Comparison of ENCODE assay signal across 11 cellular contexts in genomic region chr5:175457466-175457865, GRCh38. TPM values are rescaled to one million over a fixed set of nuclear protein-coding genes. Genes with fewer than 3 reads are reported as not detected.
A peak's percentile ranks its signal among the peaks of the same experiment; 100 is the strongest.
DNase-seq lines count a peak whose midpoint lies in the region; ATAC-seq, FAIRE-seq and TF ChIP-seq lines count a peak whose summit lies in the region.
"Had no signal": no experiment of that assay in that cellular context is flagged by ENCODE, and none has a peak within 500 bp of the region (broad histone marks: within the 10 kb centered on the region; RNA-seq: fewer than 3 reads in every experiment).

No MANE protein-coding gene starts in this region.

- WGBS in sigmoid colon, 2 donors = 33 to 67% methylated on average over 1 of the region's 1 CpG
- WGBS in small intestine, 3 donors = 43 to 69% (median 64%) methylated on average over 1 of the region's 1 CpG

- no peaks in the 10 kb centered on the region for H3K36me3 Mint-ChIP-seq in activated CD8-positive, alpha-beta memory T cell treated with anti-CD3 and anti-CD28 coated beads, Interleukin-2, amount 10 ng/mL, durations not matched to agents 7 days and 5 days

- CTCF ChIA-PET in activated CD8-positive, alpha-beta memory T cell treated with anti-CD3 and anti-CD28 coated beads, Interleukin-2, amount 10 ng/mL, durations not matched to agents 7 days and 5 days (lab: Charles Lee) = interaction anchor here (1.0 kb wide), 2 partner anchors 21 to 507 kb away, joined by 3 read pairs; partner anchors contain the start of gene SFXN1
- CTCF ChIA-PET in HEK293 (lab: Yijun Ruan, JAX) = interaction anchor here (0.6 to 3.0 kb wide), 5 partner anchors 10 to 537 kb away, joined by 3 to 20 read pairs (median 3); no protein-coding TSS in a partner anchor

- FAIRE-seq in small intestine (lab: Jason Lieb, UNC) = no peak
- FAIRE-seq: colon, H54 had no signal

- intact Hi-C loops in sigmoid colon (cut with DNase I) = no loop called here

- no peak for TF ChIP-seq EP300 in sigmoid colon (IDR thresholded peaks at IDR 0.05)

- H3K4me1 Mint-ChIP-seq in activated CD8-positive, alpha-beta memory T cell treated with anti-CD3 and anti-CD28 coated beads, Interleukin-2, amount 10 ng/mL, durations not matched to agents 7 days and 5 days = peaks cover 17% of the 10 kb centered on the region

- no peak overlapping the region for H3K4me3 Mint-ChIP-seq in activated CD8-positive, alpha-beta memory T cell treated with anti-CD3 and anti-CD28 coated beads, Interleukin-2, amount 10 ng/mL, durations not matched to agents 7 days and 5 days

- H3K27me3 Mint-ChIP-seq in activated CD8-positive, alpha-beta memory T cell treated with anti-CD3 and anti-CD28 coated beads, Interleukin-2, amount 10 ng/mL, durations not matched to agents 7 days and 5 days = peaks cover 41% of the 10 kb centered on the region

- H3K9me3 ChIP-seq in HEK293 (ENCODE audit: control insufficient read depth, insufficient read depth, low read depth, low read length) = no peaks in the 10 kb centered on the region
- H3K9me3 ChIP-seq in sigmoid colon = no peaks in the 10 kb centered on the region
- no peaks in the 10 kb centered on the region for H3K9me3 ChIP-seq in small intestine (ENCODE audit: control insufficient read depth, low read depth)
- H3K9me3 ChIP-seq: BE2C had no signal

- no peaks in the 10 kb centered on the region for H3K4me1 ChIP-seq in HEK293 (ENCODE audit: control insufficient read depth, insufficient read depth, low read length)
- H3K4me1 ChIP-seq in sigmoid colon = no peaks in the 10 kb centered on the region
- no peaks in the 10 kb centered on the region for H3K4me1 ChIP-seq in small intestine (ENCODE audit: control insufficient read depth in 2 of 2, insufficient read depth in 1 of 2, low read depth in 1 of 2, low read length in 1 of 2)
- H3K4me1 ChIP-seq: BE2C had no signal

- H3K27ac Mint-ChIP-seq in activated CD8-positive, alpha-beta memory T cell treated with anti-CD3 and anti-CD28 coated beads, Interleukin-2, amount 10 ng/mL, durations not matched to agents 7 days and 5 days = no peak overlapping the region

- DNase-seq in activated CD8-positive, alpha-beta memory T cell treated with anti-CD3 and anti-CD28 coated beads, Interleukin-2, amount 10 ng/mL, durations not matched to agents 7 days and 5 days = no peak
- DNase-seq in activated CD8-positive, alpha-beta memory T cell treated with anti-CD3 and anti-CD28 coated beads for 24 hours = no peak
- DNase-seq in stimulated activated naive CD8-positive, alpha-beta T cell treated with anti-CD3 and anti-CD28 coated beads, Interleukin-15, Interleukin-2, amounts not matched to agents 100 U/mL and 50 U/mL, for 24 hours = no peak
- DNase-seq in H7 (no peak), sigmoid colon (no peak), small intestine (no peak)
- DNase-seq: BE2C had no signal

- no peak overlapping the region for H3K4me3 ChIP-seq in HEK293 (ENCODE audit: low read depth, low read length)
- no peak overlapping the region for H3K4me3 ChIP-seq in H7 (ENCODE audit: insufficient read depth, low read depth, low read length)
- H3K4me3 ChIP-seq in sigmoid colon = no peak overlapping the region
- no peak overlapping the region for H3K4me3 ChIP-seq in small intestine (ENCODE audit: low read depth in 1 of 2, low read length in 2 of 2)

- H3K9me3 Mint-ChIP-seq in activated CD8-positive, alpha-beta memory T cell treated with anti-CD3 and anti-CD28 coated beads, Interleukin-2, amount 10 ng/mL, durations not matched to agents 7 days and 5 days (ENCODE audit: low read depth) = no peaks in the 10 kb centered on the region

- TF ChIP-seq CTCF in HEK293 (tag by site-specific recombination; IDR thresholded peaks at IDR 0.05) = peak; percentile 53; the same call in 1 of the 2 replicates
- TF ChIP-seq CTCF in sigmoid colon (IDR thresholded peaks at IDR 0.05) = no peak

- H3K27ac ChIP-seq in HEK293 (ENCODE audit: extremely low read depth, low read depth, low read length) (no peak overlapping the region), sigmoid colon (no peak overlapping the region), small intestine (ENCODE audit: low read depth in 1 of 2, low read length in 1 of 2) (no peak overlapping the region)

- POLR2A ChIA-PET in HEK293 (lab: Yijun Ruan, JAX) = no interaction called here

- ATAC-seq in activated CD8-positive, alpha-beta memory T cell treated with anti-CD3 and anti-CD28 coated beads, Interleukin-2, amount 10 ng/mL, durations not matched to agents 7 days and 5 days = peak; percentile 89
- ATAC-seq in HG03565 (IDR thresholded peaks at IDR 0.05; ENCODE audit: unreplicated experiment) = peak; percentile 91
- ATAC-seq in stimulated activated naive CD8-positive, alpha-beta T cell treated with anti-CD3 and anti-CD28 coated beads, Interleukin-15, Interleukin-2, amounts not matched to agents 100 U/mL and 50 U/mL, for 24 hours = peak; percentile 92

- TF ChIP-seq POLR2A in sigmoid colon (IDR thresholded peaks at IDR 0.05) = no peak

- no peaks in the 10 kb centered on the region for H3K27me3 ChIP-seq in H7 (ENCODE audit: control insufficient read depth, insufficient read depth, low read length)
- H3K27me3 ChIP-seq in sigmoid colon = peaks cover 0 to 30% (median 5%) of the 10 kb centered on the region in 3 donors
- peaks cover 0 to 6% of the 10 kb centered on the region in 2 donors for H3K27me3 ChIP-seq in small intestine (ENCODE audit: control insufficient read depth in 2 of 2, insufficient read depth in 2 of 2, low read length in 2 of 2)

- H3K36me3 ChIP-seq in HEK293 (ENCODE audit: control insufficient read depth in 2 of 2, insufficient read depth in 1 of 2, low read length in 2 of 2) (no peaks in the 10 kb centered on the region), H7 (replicated peaks; ENCODE audit: control insufficient read depth, insufficient read depth, low read length) (no peaks in the 10 kb centered on the region), sigmoid colon (no peaks in the 10 kb centered on the region), small intestine (ENCODE audit: control insufficient read depth in 2 of 2, insufficient read depth in 2 of 2, low read length in 2 of 2) (no peaks in the 10 kb centered on the region)
- H3K36me3 ChIP-seq: BE2C had no signal

TF ChIP-seq in HEK293, 187 proteins besides CTCF, POLR2A, EP300 and RAD21 (continues in another document):
- TF ChIP-seq ZNF324 (tag by site-specific recombination; IDR thresholded peaks at IDR 0.05) (no peak), ZFP3 (tag by site-specific recombination; IDR thresholded peaks at IDR 0.05; ENCODE audit: low read depth) (no peak), ZNF138 (tag by site-specific recombination; IDR thresholded peaks at IDR 0.05; ENCODE audit: borderline replicate concordance) (no peak), HOXC10 (CRISPR knock-in tag; IDR thresholded peaks at IDR 0.05) (no peak), ZNF16 (tag by site-specific recombination; IDR thresholded peaks at IDR 0.05; ENCODE audit: low read depth) (no peak), ZSCAN4 (tag by site-specific recombination; IDR thresholded peaks at IDR 0.05) (no peak), ELK4 (IDR thresholded peaks at IDR 0.05; ENCODE audit: borderline replicate concordance, low read depth, low read length) (no peak), ZNF354C (tag by site-specific recombination; IDR thresholded peaks at IDR 0.05; ENCODE audit: borderline replicate concordance, low read depth) (no peak), ZSCAN30 (tag by site-specific recombination; IDR thresholded peaks at IDR 0.05) (no peak), ZBTB17 (tag by site-specific recombination; IDR thresholded peaks at IDR 0.05) (no peak)
- TF ChIP-seq, protein P1, sequence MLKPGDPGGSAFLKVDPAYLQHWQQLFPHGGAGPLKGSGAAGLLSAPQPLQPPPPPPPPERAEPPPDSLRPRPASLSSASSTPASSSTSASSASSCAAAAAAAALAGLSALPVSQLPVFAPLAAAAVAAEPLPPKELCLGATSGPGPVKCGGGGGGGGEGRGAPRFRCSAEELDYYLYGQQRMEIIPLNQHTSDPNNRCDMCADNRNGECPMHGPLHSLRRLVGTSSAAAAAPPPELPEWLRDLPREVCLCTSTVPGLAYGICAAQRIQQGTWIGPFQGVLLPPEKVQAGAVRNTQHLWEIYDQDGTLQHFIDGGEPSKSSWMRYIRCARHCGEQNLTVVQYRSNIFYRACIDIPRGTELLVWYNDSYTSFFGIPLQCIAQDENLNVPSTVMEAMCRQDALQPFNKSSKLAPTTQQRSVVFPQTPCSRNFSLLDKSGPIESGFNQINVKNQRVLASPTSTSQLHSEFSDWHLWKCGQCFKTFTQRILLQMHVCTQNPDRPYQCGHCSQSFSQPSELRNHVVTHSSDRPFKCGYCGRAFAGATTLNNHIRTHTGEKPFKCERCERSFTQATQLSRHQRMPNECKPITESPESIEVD (tag by site-specific recombination; IDR thresholded peaks at IDR 0.05) = no peak

RNA-seq across cellular contexts. Expression of gene DRD1, which starts 13.5 kb away (rescaled TPM):
- total RNA-seq in activated CD8-positive, alpha-beta memory T cell treated with anti-CD3 and anti-CD28 coated beads, Interleukin-2, amount 10 ng/mL, durations not matched to agents 7 days and 5 days = not detected
- 0.10 TPM in 1 of 2 replicates, not detected in the other for total RNA-seq in H7 (2014; rRNA removed; shearing (Covaris generic))
- not detected for total RNA-seq in sigmoid colon
- polyA plus RNA-seq in sigmoid colon (under 1 TPM in 1 of 3 donors, not detected in 2; 0.06 TPM), small intestine (under 1 TPM in 1 of 3 donors, not detected in 2; 0.22 TPM)

RNA-seq across cellular contexts. Expression of gene SFXN1, which starts 20.9 kb away (rescaled TPM):
- total RNA-seq in activated CD8-positive, alpha-beta memory T cell treated with anti-CD3 and anti-CD28 coated beads, Interleukin-2, amount 10 ng/mL, durations not matched to agents 7 days and 5 days = 100 to 1,000 TPM; 174 to 230 TPM
- 104 and 115 TPM in 2 replicates for total RNA-seq in H7 (2014; rRNA removed; shearing (Covaris generic))
- total RNA-seq in sigmoid colon = 10 to 100 TPM; 18.1 to 24.0 (median 22.8) TPM
- 10 to 100 TPM; 21.0 to 68.0 (median 26.4) TPM for polyA plus RNA-seq in sigmoid colon
- 10 to 100 TPM; 14.9 to 26.6 (median 18.2) TPM for polyA plus RNA-seq in small intestine
